ENCODE assay signal across 28 cellular contexts in the genomic region with DNA sequence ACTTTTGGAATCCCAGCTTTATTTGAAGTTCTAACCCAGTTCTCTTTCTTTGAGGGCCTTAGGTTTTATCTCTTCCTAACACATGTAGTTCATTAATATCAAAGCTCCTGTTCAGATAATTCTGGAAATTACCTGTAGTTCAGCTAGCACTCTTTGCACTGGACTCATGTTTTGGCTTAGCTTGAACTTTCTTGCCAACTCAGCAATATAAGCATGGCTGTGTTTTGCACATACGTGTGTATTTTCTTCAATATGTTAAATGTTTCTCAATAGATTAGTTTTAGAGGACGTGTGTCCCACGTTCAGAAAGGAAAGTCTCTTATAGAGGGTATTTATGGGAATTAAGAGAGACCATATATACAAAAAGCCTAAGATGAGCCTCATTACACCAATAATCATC.
"Had no signal": no experiment of that assay in that cellular context is flagged by ENCODE, and none has a peak within 500 bp of the region (broad histone marks: within the 10 kb centered on the region; RNA-seq: fewer than 3 reads in every experiment).

No MANE protein-coding gene starts in this region.

- DNase-seq: natural killer cell; occipital lobe; ovary; posterior cingulate gyrus; psoas muscle; right cardiac atrium; spleen; stimulated activated CD4-positive, alpha-beta T cell treated with anti-CD3 and anti-CD28 coated beads, Interleukin-12 subunit alpha, Interleukin-12 subunit beta, amount 100 ng/mL, for 4 hours; stimulated activated CD4-positive, alpha-beta T cell treated with anti-CD3 and anti-CD28 coated beads, Interleukin-1b, Interleukin-23, amount 100 ng/mL, for 48 hours; stimulated activated CD4-positive, alpha-beta T cell treated with anti-CD3 and anti-CD28 coated beads, Interleukin-4, amount 100 ng/mL, for 1 hour; stimulated activated CD4-positive, alpha-beta T cell treated with anti-CD3 and anti-CD28 coated beads, Interleukin-4, amount 100 ng/mL, for 4 hours; stimulated activated CD8-positive, alpha-beta memory T cell treated with anti-CD3 and anti-CD28 coated beads, Interleukin-4, amount 100 ng/mL, for 48 hours; stimulated activated naive CD4-positive, alpha-beta T cell; stimulated activated naive CD8-positive, alpha-beta T cell treated with anti-CD3 and anti-CD28 coated beads, Interleukin-15, amount 100 ng/mL, for 72 hours; stimulated activated naive CD8-positive, alpha-beta T cell treated with anti-CD3 and anti-CD28 coated beads, Interleukin-15, Interleukin-2, amounts not matched to agents 100 U/mL and 50 U/mL, for 24 hours; substantia nigra; testis; tibial artery; transverse colon; upper lobe of right lung; uterus had no signal

- H3K9ac ChIP-seq: neural progenitor cell, parathyroid adenoma had no signal

- H3K36me3 ChIP-seq: neural progenitor cell, ovary, spleen, suprapubic skin, tibial artery, transverse colon, upper lobe of right lung, uterus had no signal

- H3K27ac ChIP-seq: neural progenitor cell, ovary, parathyroid adenoma, psoas muscle, skin epidermis, spleen, suprapubic skin, testis, tibial artery, transverse colon, upper lobe of right lung, uterus had no signal

- H3K4me2 ChIP-seq: neural progenitor cell, smooth muscle cell had no signal

- H3K4me3 ChIP-seq: neural progenitor cell, ovary, psoas muscle, skin epidermis, smooth muscle cell, spleen, suprapubic skin, testis, tibial artery, transverse colon, upper lobe of right lung, uterus had no signal

- ATAC-seq: natural killer cell; psoas muscle; right cardiac atrium; sciatic nerve; stimulated activated memory B cell treated with anti-CD40 and anti-IgM and Interleukin-4, amounts not matched to agents 10 μg/mL and 1 μg/mL and 100 μg/mL, for 72 hours; stimulated activated naive CD8-positive, alpha-beta T cell treated with anti-CD3 and anti-CD28 coated beads, Interleukin-15, amount 100 ng/mL, for 72 hours; stimulated activated naive CD8-positive, alpha-beta T cell treated with anti-CD3 and anti-CD28 coated beads, Interleukin-15, Interleukin-2, amounts not matched to agents 100 U/mL and 50 U/mL, for 24 hours; upper lobe of right lung had no signal

- H3K79me2 ChIP-seq: parathyroid adenoma had no signal

- H3K27me3 ChIP-seq: neural progenitor cell, ovary, spleen, suprapubic skin, testis, tibial artery, transverse colon, upper lobe of right lung, uterus had no signal

- H3K4me1 ChIP-seq: parathyroid adenoma, psoas muscle, spleen, suprapubic skin, testis, tibial artery, upper lobe of right lung, uterus had no signal

- H3K9me3 ChIP-seq: ovary, psoas muscle, spleen, suprapubic skin, testis, tibial artery, transverse colon, upper lobe of right lung, uterus had no signal

- H2AFZ ChIP-seq: neural progenitor cell, parathyroid adenoma had no signal
